Comparison of ENCODE assay signal across 9 cellular contexts in genomic region chrX:69027181-69028005, GRCh38.
A peak's percentile ranks its signal among the peaks of the same experiment; 100 is the strongest.
DNase-seq lines count a peak whose midpoint lies in the region; ATAC-seq and TF ChIP-seq lines count a peak whose summit lies in the region.
"Had no signal": no experiment of that assay in that cellular context is flagged by ENCODE, and none has a peak within 500 bp of the region (broad histone marks: within the 10 kb centered on the region; RNA-seq: fewer than 3 reads in every experiment).

No MANE protein-coding gene starts in this region.

- no peaks in the 10 kb centered on the region for H3K9me3 Mint-ChIP-seq in activated CD4-positive, alpha-beta T cell treated with anti-CD3 and anti-CD28 coated beads, Interleukin-2, amount 10 ng/mL, durations not matched to agents 24 days and 14 days
- no peaks in the 10 kb centered on the region for H3K9me3 Mint-ChIP-seq in activated CD4-positive, alpha-beta T cell treated with anti-CD3 and anti-CD28 coated beads for 36 hours (ENCODE audit: low read depth)
- no peaks in the 10 kb centered on the region for H3K9me3 Mint-ChIP-seq in activated CD4-positive, alpha-beta T cell treated with anti-CD3 and anti-CD28 coated beads, Interleukin-2, amount 10 ng/mL, durations not matched to agents 7 days and 5 days
- H3K9me3 Mint-ChIP-seq in glutamatergic neuron (ENCODE audit: unreplicated experiment) = no peaks in the 10 kb centered on the region

- POLR2A ChIA-PET in activated CD4-positive, alpha-beta T cell treated with anti-CD3 and anti-CD28 coated beads for 36 hours (lab: Charles Lee) = no interaction called here
- POLR2A ChIA-PET in RWPE1 (lab: Yijun Ruan, JAX; ENCODE audit: low non-redundant PET) = interaction anchor here (0.7 kb wide), 1 partner anchor 199 kb away, joined by 3 read pairs; the partner anchor contains the start of gene EFNB1
- POLR2A ChIA-PET in activated CD4-positive, alpha-beta T cell treated with anti-CD3 and anti-CD28 coated beads, Interleukin-2, amount 10 ng/mL, durations not matched to agents 7 days and 5 days (lab: Charles Lee) = no interaction called here

- H3K27ac Mint-ChIP-seq in activated CD4-positive, alpha-beta T cell treated with anti-CD3 and anti-CD28 coated beads, Interleukin-2, amount 10 ng/mL, durations not matched to agents 24 days and 14 days = no peak overlapping the region
- H3K27ac Mint-ChIP-seq in activated CD4-positive, alpha-beta T cell treated with anti-CD3 and anti-CD28 coated beads for 36 hours = no peak overlapping the region
- H3K27ac Mint-ChIP-seq in activated CD4-positive, alpha-beta T cell treated with anti-CD3 and anti-CD28 coated beads, Interleukin-2, amount 10 ng/mL, durations not matched to agents 7 days and 5 days = no peak overlapping the region
- no peak overlapping the region for H3K27ac Mint-ChIP-seq in glutamatergic neuron (ENCODE audit: unreplicated experiment)

- H3K36me3 Mint-ChIP-seq in activated CD4-positive, alpha-beta T cell treated with anti-CD3 and anti-CD28 coated beads, Interleukin-2, amount 10 ng/mL, durations not matched to agents 24 days and 14 days (ENCODE audit: low read depth) = no peaks in the 10 kb centered on the region
- H3K36me3 Mint-ChIP-seq in activated CD4-positive, alpha-beta T cell treated with anti-CD3 and anti-CD28 coated beads for 36 hours (ENCODE audit: low read depth) = no peaks in the 10 kb centered on the region
- no peaks in the 10 kb centered on the region for H3K36me3 Mint-ChIP-seq in activated CD4-positive, alpha-beta T cell treated with anti-CD3 and anti-CD28 coated beads, Interleukin-2, amount 10 ng/mL, durations not matched to agents 7 days and 5 days (ENCODE audit: low read depth)
- H3K36me3 Mint-ChIP-seq in glutamatergic neuron (ENCODE audit: unreplicated experiment) = no peaks in the 10 kb centered on the region

- peak overlapping the region; percentile 93 for H3K27ac ChIP-seq in RWPE1
- no peak overlapping the region for H3K27ac ChIP-seq in upper lobe of right lung

- no peaks in the 10 kb centered on the region for H3K4me1 Mint-ChIP-seq in activated CD4-positive, alpha-beta T cell treated with anti-CD3 and anti-CD28 coated beads, Interleukin-2, amount 10 ng/mL, durations not matched to agents 24 days and 14 days
- H3K4me1 Mint-ChIP-seq in activated CD4-positive, alpha-beta T cell treated with anti-CD3 and anti-CD28 coated beads for 36 hours = no peaks in the 10 kb centered on the region
- no peaks in the 10 kb centered on the region for H3K4me1 Mint-ChIP-seq in activated CD4-positive, alpha-beta T cell treated with anti-CD3 and anti-CD28 coated beads, Interleukin-2, amount 10 ng/mL, durations not matched to agents 7 days and 5 days
- H3K4me1 Mint-ChIP-seq in glutamatergic neuron (ENCODE audit: low read depth, unreplicated experiment) = peaks cover 1% of the 10 kb centered on the region

- H3K4me3 Mint-ChIP-seq in activated CD4-positive, alpha-beta T cell treated with anti-CD3 and anti-CD28 coated beads, Interleukin-2, amount 10 ng/mL, durations not matched to agents 24 days and 14 days = no peak overlapping the region
- H3K4me3 Mint-ChIP-seq in activated CD4-positive, alpha-beta T cell treated with anti-CD3 and anti-CD28 coated beads for 36 hours = no peak overlapping the region
- H3K4me3 Mint-ChIP-seq in activated CD4-positive, alpha-beta T cell treated with anti-CD3 and anti-CD28 coated beads, Interleukin-2, amount 10 ng/mL, durations not matched to agents 7 days and 5 days = no peak overlapping the region
- H3K4me3 Mint-ChIP-seq in glutamatergic neuron (ENCODE audit: unreplicated experiment) = no peak overlapping the region

- intact Hi-C loops in activated CD4-positive, alpha-beta T cell treated with anti-CD3 and anti-CD28 coated beads, Interleukin-2, amount 10 ng/mL, durations not matched to agents 24 days and 14 days (cut with micrococcal nuclease) = no loop called here
- intact Hi-C loops in activated CD4-positive, alpha-beta T cell treated with anti-CD3 and anti-CD28 coated beads for 36 hours (cut with DNase I, micrococcal nuclease) = no loop called here
- intact Hi-C loops in upper lobe of right lung (cut with DNase I) = no loop called here

- peaks cover 6% of the 10 kb centered on the region for H3K4me1 ChIP-seq in upper lobe of right lung

- ATAC-seq in activated CD4-positive, alpha-beta T cell treated with anti-CD3 and anti-CD28 coated beads for 36 hours = no peak
- ATAC-seq in upper lobe of right lung (peak; percentile 48), GM19035 (IDR thresholded peaks at IDR 0.05; ENCODE audit: unreplicated experiment) (no peak)

- H3K27me3 Mint-ChIP-seq in activated CD4-positive, alpha-beta T cell treated with anti-CD3 and anti-CD28 coated beads, Interleukin-2, amount 10 ng/mL, durations not matched to agents 24 days and 14 days = no peaks in the 10 kb centered on the region
- no peaks in the 10 kb centered on the region for H3K27me3 Mint-ChIP-seq in activated CD4-positive, alpha-beta T cell treated with anti-CD3 and anti-CD28 coated beads for 36 hours
- no peaks in the 10 kb centered on the region for H3K27me3 Mint-ChIP-seq in activated CD4-positive, alpha-beta T cell treated with anti-CD3 and anti-CD28 coated beads, Interleukin-2, amount 10 ng/mL, durations not matched to agents 7 days and 5 days
- H3K27me3 Mint-ChIP-seq in glutamatergic neuron (ENCODE audit: unreplicated experiment) = no peaks in the 10 kb centered on the region

- H3K27me3 ChIP-seq in kidney epithelial cell (ENCODE audit: control insufficient read depth, insufficient read depth, low read length) = no peaks in the 10 kb centered on the region
- H3K27me3 ChIP-seq in upper lobe of right lung = no peaks in the 10 kb centered on the region

- CTCF ChIA-PET in activated CD4-positive, alpha-beta T cell treated with anti-CD3 and anti-CD28 coated beads for 36 hours (lab: Charles Lee) = no interaction called here
- CTCF ChIA-PET in RWPE1 (lab: Yijun Ruan, JAX) = interaction anchor here (0.7 kb wide), 1 partner anchor 197 kb away, joined by 3 read pairs; no protein-coding TSS in a partner anchor
- CTCF ChIA-PET in activated CD4-positive, alpha-beta T cell treated with anti-CD3 and anti-CD28 coated beads, Interleukin-2, amount 10 ng/mL, durations not matched to agents 7 days and 5 days (lab: Charles Lee) = no interaction called here

- no peaks in the 10 kb centered on the region for H3K9me3 ChIP-seq in upper lobe of right lung

- no peak for TF ChIP-seq CTCF in RWPE1 (conservative IDR thresholded peaks at IDR 0.05; ENCODE audit: low read depth)
- no peak for TF ChIP-seq CTCF in kidney epithelial cell (IDR thresholded peaks at IDR 0.05; ENCODE audit: insufficient read depth, low read length, poor library complexity, severe bottlenecking)
- no peak for TF ChIP-seq CTCF in upper lobe of right lung (IDR thresholded peaks at IDR 0.05)
- TF ChIP-seq CTCF in glutamatergic neuron (IDR thresholded peaks at IDR 0.05; ENCODE audit: partially characterized antibody, unreplicated experiment) = no peak

- DNase-seq in activated CD4-positive, alpha-beta T cell treated with anti-CD3 and anti-CD28 coated beads, Interleukin-2, amount 10 ng/mL, durations not matched to agents 24 days and 14 days = peak; percentile 22
- DNase-seq in activated CD4-positive, alpha-beta T cell treated with anti-CD3 and anti-CD28 coated beads for 36 hours = no peak
- DNase-seq in RWPE1 (ENCODE audit: low spot score) = peak; percentile 38
- peak; percentile 47 for DNase-seq in kidney epithelial cell (ENCODE audit: low read depth)
- no peak for DNase-seq in upper lobe of right lung
- no peak for DNase-seq in activated CD4-positive, alpha-beta T cell treated with anti-CD3 and anti-CD28 coated beads, Interleukin-2, amount 10 ng/mL, durations not matched to agents 7 days and 5 days
- DNase-seq in glutamatergic neuron = no peak
- DNase-seq: NCI-H187 treated with DMSO at 0.1 percent for 48 hours had no signal

- H3K36me3 ChIP-seq in kidney epithelial cell (ENCODE audit: control insufficient read depth, insufficient read depth, low read length) (no peaks in the 10 kb centered on the region), upper lobe of right lung (no peaks in the 10 kb centered on the region)

- H3K4me3 ChIP-seq in kidney epithelial cell (ENCODE audit: low read depth, low read length) = no peak overlapping the region
- no peak overlapping the region for H3K4me3 ChIP-seq in upper lobe of right lung

Comparison
In these comparisons a context has a peak if more than half of its experiments do, and no peak if none do; other contexts are left out.
1. DNase-seq: peak in activated CD4-positive, alpha-beta T cell treated with anti-CD3 and anti-CD28 coated beads, Interleukin-2, amount 10 ng/mL, durations not matched to agents 24 days and 14 days (single experiment), RWPE1 (single experiment) and kidney epithelial cell (single experiment); none in activated CD4-positive, alpha-beta T cell treated with anti-CD3 and anti-CD28 coated beads for 36 hours (single experiment), upper lobe of right lung (single experiment), activated CD4-positive, alpha-beta T cell treated with anti-CD3 and anti-CD28 coated beads, Interleukin-2, amount 10 ng/mL, durations not matched to agents 7 days and 5 days (single experiment) and glutamatergic neuron (single experiment).